15 cellular contexts compared by ENCODE assay signal in the genomic region with DNA sequence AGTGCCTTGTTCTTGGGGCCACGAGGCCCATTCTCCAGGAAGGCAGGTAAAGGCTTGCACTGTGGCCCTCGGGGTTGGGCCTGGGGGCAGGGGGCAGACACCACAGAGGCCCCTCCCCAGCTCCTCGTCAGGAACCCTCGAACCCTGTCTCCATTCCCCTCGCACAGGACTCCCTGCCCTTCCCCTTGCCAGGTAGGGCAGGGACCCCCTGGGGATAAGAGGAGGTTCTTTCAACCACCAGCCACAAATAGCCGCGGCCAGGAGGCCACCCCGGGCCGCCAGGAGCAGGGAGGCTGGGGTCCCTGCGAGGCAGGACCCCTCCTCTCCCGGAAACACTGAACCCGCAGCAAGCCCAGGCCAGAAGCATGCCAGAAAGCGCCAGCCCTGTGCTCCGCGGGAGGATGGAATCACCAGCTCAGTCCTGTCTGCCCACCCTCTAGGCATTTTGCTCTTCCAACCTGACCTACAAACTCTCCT. TPM values are rescaled to one million over a fixed set of nuclear protein-coding genes. Genes with fewer than 3 reads are reported as not detected.
A peak's percentile ranks its signal among the peaks of the same experiment; 100 is the strongest.
DNase-seq lines count a peak whose midpoint lies in the region; ATAC-seq and TF ChIP-seq lines count a peak whose summit lies in the region.
"Had no signal": no experiment of that assay in that cellular context is flagged by ENCODE, and none has a peak within 500 bp of the region (broad histone marks: within the 10 kb centered on the region; RNA-seq: fewer than 3 reads in every experiment).

No MANE protein-coding gene starts in this region.

- no peaks in the 10 kb centered on the region for H3K4me1 ChIP-seq in mesodermal cell (ENCODE audit: control insufficient read depth, insufficient read depth, low read length, poor library complexity, severe bottlenecking)
- H3K4me1 ChIP-seq in tibial nerve, result peaks cover 0 to 7% (median 3%) of the 10 kb centered on the region in 4 donors

- DNase-seq in WERI-Rb-1 (no peak), glutamatergic neuron (no peak), tibial nerve (ENCODE audit: low spot score in 2 of 2) (no peak), islet precursor cell (no peak)
- DNase-seq: activated CD4-positive, CD25-positive, alpha-beta regulatory T cell; CD4-positive, alpha-beta memory T cell; Karpas-422; midbrain; NCI-H1930 had no signal

- TF ChIP-seq EP300 in tibial nerve (IDR thresholded peaks at IDR 0.05), result no peak

- WGBS in mesodermal cell (ENCODE audit: insufficient coverage in 2 of 2), 2 experiments, result 26 to 45% methylated on average over 4 to 11 of the region's 15 CpGs
- 43 to 63% methylated on average over 12 to 15 of the region's 15 CpGs for WGBS in tibial nerve, 2 donors

- H3K36me3 Mint-ChIP-seq in glutamatergic neuron (ENCODE audit: unreplicated experiment), result no peaks in the 10 kb centered on the region
- H3K36me3 Mint-ChIP-seq: activated naive CD8-positive, alpha-beta T cell treated with anti-CD3 and anti-CD28 coated beads, Interleukin-2, amount 10 ng/mL, durations not matched to agents 7 days and 5 days; CD4-positive, alpha-beta memory T cell had no signal

- peaks cover 6% of the 10 kb centered on the region for H3K27me3 ChIP-seq in WERI-Rb-1 (ENCODE audit: insufficient read depth, low read depth, severe bottlenecking)
- peaks cover 0 to 4% of the 10 kb centered on the region in 2 donors for H3K27me3 ChIP-seq in tibial nerve

- H3K27ac ChIP-seq in WERI-Rb-1, result no peak overlapping the region
- H3K27ac ChIP-seq in mesodermal cell (ENCODE audit: low read depth, low read length, severe bottlenecking), result no peak overlapping the region
- peak overlapping the region; percentile 37 to 87 (median 58) for H3K27ac ChIP-seq in tibial nerve
- H3K27ac ChIP-seq: SK-N-MC had no signal

- peaks cover 1% of the 10 kb centered on the region for H3K9me3 Mint-ChIP-seq in glutamatergic neuron (ENCODE audit: unreplicated experiment)
- H3K9me3 Mint-ChIP-seq: activated naive CD8-positive, alpha-beta T cell treated with anti-CD3 and anti-CD28 coated beads, Interleukin-2, amount 10 ng/mL, durations not matched to agents 7 days and 5 days; CD4-positive, alpha-beta memory T cell; stimulated activated naive CD8-positive, alpha-beta T cell treated with anti-CD3 and anti-CD28 coated beads, Interleukin-15, Interleukin-2, amounts not matched to agents 100 ng/mL and 50 ng/mL, for 24 hours had no signal

- TF ChIP-seq CTCF in WERI-Rb-1 (IDR thresholded peaks at IDR 0.05; ENCODE audit: low read depth, low read length) (no peak), glutamatergic neuron (IDR thresholded peaks at IDR 0.05; ENCODE audit: partially characterized antibody, unreplicated experiment) (no peak), tibial nerve (IDR thresholded peaks at IDR 0.05) (no peak)

- peaks cover 1% of the 10 kb centered on the region for H3K4me1 Mint-ChIP-seq in glutamatergic neuron (ENCODE audit: low read depth, unreplicated experiment)
- H3K4me1 Mint-ChIP-seq: activated naive CD8-positive, alpha-beta T cell treated with anti-CD3 and anti-CD28 coated beads, Interleukin-2, amount 10 ng/mL, durations not matched to agents 7 days and 5 days had no signal

- peak overlapping the region; percentile 76 for H3K4me3 Mint-ChIP-seq in glutamatergic neuron (ENCODE audit: unreplicated experiment)
- H3K4me3 Mint-ChIP-seq: activated naive CD8-positive, alpha-beta T cell treated with anti-CD3 and anti-CD28 coated beads, Interleukin-2, amount 10 ng/mL, durations not matched to agents 7 days and 5 days; stimulated activated naive CD8-positive, alpha-beta T cell treated with anti-CD3 and anti-CD28 coated beads, Interleukin-15, Interleukin-2, amounts not matched to agents 100 ng/mL and 50 ng/mL, for 24 hours had no signal

- H3K4me3 ChIP-seq in WERI-Rb-1 (ENCODE audit: low read depth, low read length) (peak overlapping the region; percentile 43), mesodermal cell (ENCODE audit: extremely low read depth, insufficient read depth, low read length, poor library complexity, severe bottlenecking) (peak overlapping the region; percentile 24), tibial nerve (peak overlapping the region in 3 of 4 donors; percentile 39 to 58 (median 51))
- H3K4me3 ChIP-seq: SK-N-MC had no signal

- ATAC-seq in HG02970 (IDR thresholded peaks at IDR 0.05; ENCODE audit: low FRiP score, unreplicated experiment), result no peak
- ATAC-seq in GM18498 (IDR thresholded peaks at IDR 0.05; ENCODE audit: unreplicated experiment), result no peak

- H3K9me3 ChIP-seq in WERI-Rb-1 (ENCODE audit: severe bottlenecking) (no peaks in the 10 kb centered on the region), mesodermal cell (ENCODE audit: control insufficient read depth, low read length) (no peaks in the 10 kb centered on the region), tibial nerve (no peaks in the 10 kb centered on the region)

- no peak for TF ChIP-seq POLR2A in tibial nerve (IDR thresholded peaks at IDR 0.05)

- H3K27ac Mint-ChIP-seq in glutamatergic neuron (ENCODE audit: unreplicated experiment), result no peak overlapping the region
- H3K27ac Mint-ChIP-seq: activated naive CD8-positive, alpha-beta T cell treated with anti-CD3 and anti-CD28 coated beads, Interleukin-2, amount 10 ng/mL, durations not matched to agents 7 days and 5 days; CD4-positive, alpha-beta memory T cell; stimulated activated naive CD8-positive, alpha-beta T cell treated with anti-CD3 and anti-CD28 coated beads, Interleukin-15, Interleukin-2, amounts not matched to agents 100 ng/mL and 50 ng/mL, for 24 hours had no signal

- peaks cover 4% of the 10 kb centered on the region for H3K27me3 Mint-ChIP-seq in glutamatergic neuron (ENCODE audit: unreplicated experiment)

- H3K36me3 ChIP-seq in WERI-Rb-1 (no peaks in the 10 kb centered on the region), mesodermal cell (ENCODE audit: control insufficient read depth, insufficient read depth, low read length) (no peaks in the 10 kb centered on the region), tibial nerve (no peaks in the 10 kb centered on the region)

RNA-seq across cellular contexts. Expression of a gene that starts 45.6 kb away (rescaled TPM):
- total RNA-seq in glutamatergic neuron (ENCODE audit: unreplicated experiment) (not detected), tibial nerve (10 to 100 TPM; 11.1 to 31.4 (median 19.5) TPM)
- polyA plus RNA-seq in mesodermal cell (2013, experiment 1 of 2), result 0.77 TPM
- 1.2 TPM for polyA plus RNA-seq in mesodermal cell (2013, experiment 2 of 2)
- total RNA-seq: activated naive CD8-positive, alpha-beta T cell treated with anti-CD3 and anti-CD28 coated beads, Interleukin-2, amount 10 ng/mL, durations not matched to agents 7 days and 5 days had no signal
- polyA plus RNA-seq: CD4-positive, alpha-beta memory T cell had no signal

Comparison
In these comparisons a context has a peak if more than half of its experiments do, and no peak if none do; other contexts are left out.
1. H3K27ac ChIP-seq: peak in tibial nerve (4 of 4); none in WERI-Rb-1 (single experiment) and mesodermal cell (single experiment).
2. Peak in every context shown above with its lines, with median percentiles within 50 percentile points of each other: H3K4me3 ChIP-seq.